ENCODE assay signal across 13 cellular contexts in the genomic region with DNA sequence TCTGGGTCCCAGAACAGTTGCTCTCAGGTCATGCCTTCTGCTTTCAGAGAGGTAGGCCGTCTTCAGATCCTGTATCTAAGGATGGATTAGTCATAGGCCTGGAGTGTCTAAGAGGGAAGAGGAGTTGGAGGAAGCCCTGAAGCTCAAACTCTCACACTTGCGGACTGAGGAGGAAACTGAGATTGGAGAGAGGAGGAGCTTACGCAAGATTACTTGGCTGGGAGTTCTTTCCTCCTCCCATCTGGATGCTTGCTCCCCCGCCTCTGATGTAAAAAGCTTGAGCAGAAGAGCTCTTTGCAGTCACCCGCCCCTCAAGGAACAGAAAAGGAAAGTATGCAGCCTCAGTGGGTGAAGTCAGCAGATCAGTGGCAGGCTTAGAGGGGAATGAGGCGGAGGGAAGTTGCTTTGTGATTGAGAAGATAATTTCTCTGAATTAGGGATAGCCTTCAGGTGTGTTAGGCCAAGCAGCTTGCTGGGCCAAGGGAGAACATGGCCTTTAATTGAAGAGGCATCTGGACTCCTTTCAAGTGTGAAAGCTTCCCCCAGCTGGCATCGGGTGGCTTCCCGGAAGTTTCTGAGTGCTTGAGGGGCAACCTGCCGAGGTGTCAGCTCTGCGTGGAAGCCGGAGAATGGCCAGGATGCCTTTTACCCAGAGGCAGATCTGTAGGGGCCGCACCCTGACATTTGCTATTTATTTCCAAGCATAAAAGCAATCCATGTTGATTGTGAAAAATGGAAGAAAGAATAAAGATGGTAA. TPM values are rescaled to one million over a fixed set of nuclear protein-coding genes. Genes with fewer than 3 reads are reported as not detected.
A peak's percentile ranks its signal among the peaks of the same experiment; 100 is the strongest.
DNase-seq lines count a peak whose midpoint lies in the region; ATAC-seq, FAIRE-seq and TF ChIP-seq lines count a peak whose summit lies in the region.
"Had no signal": no experiment of that assay in that cellular context is flagged by ENCODE, and none has a peak within 500 bp of the region (broad histone marks: within the 10 kb centered on the region; RNA-seq: fewer than 3 reads in every experiment).

No MANE protein-coding gene starts in this region.

- 44% methylated on average over 10 of the region's 12 CpGs for WGBS in HepG2 (ENCODE audit: low lambda C conversion rate)

- H3K9ac ChIP-seq in HepG2 (ENCODE audit: insufficient read depth, low read depth, low read length) = no peak overlapping the region

- BruUV-seq in HepG2 (replicated peaks; lab: Mats Ljungman, UMichigan) = no TSS peak

- H3K79me2 ChIP-seq in osteoblast (ENCODE audit: insufficient read depth, low read length) (no peaks in the 10 kb centered on the region), HepG2 (ENCODE audit: insufficient read depth, low read length) (no peaks in the 10 kb centered on the region)

- H3K27me3 ChIP-seq in osteoblast (ENCODE audit: insufficient read depth, low read length) = peaks cover 17% of the 10 kb centered on the region
- peaks cover 3% of the 10 kb centered on the region in 2 experiments; a peak in 4 of 5 replicates for H3K27me3 ChIP-seq in HepG2 (ENCODE audit: control insufficient read depth in 1 of 2, insufficient read depth in 2 of 2, low read length in 2 of 2)

- H3K4me2 ChIP-seq in osteoblast (ENCODE audit: insufficient read depth, low read length) = no peak overlapping the region
- no peak overlapping the region for H3K4me2 ChIP-seq in HepG2 (ENCODE audit: low read depth, low read length)

- TF ChIP-seq EP300 in HepG2 (IDR thresholded peaks at IDR 0.05; ENCODE audit: low read depth in 2 of 2, low read length in 2 of 2) (no peak), HepG2 (CRISPR knock-in tag; IDR thresholded peaks at IDR 0.05; ENCODE audit: borderline replicate concordance) (no peak)

- no peak overlapping the region for H2AFZ ChIP-seq in osteoblast (ENCODE audit: low read length)
- no peak overlapping the region for H2AFZ ChIP-seq in HepG2 (ENCODE audit: low read length)

- CTCF ChIA-PET in HepG2 (lab: Yijun Ruan, JAX; ENCODE audit: low intra/inter-chr PET ratio, low total read pairs) = no interaction called here

- TF ChIP-seq CTCF in osteoblast (IDR thresholded peaks at IDR 0.05; ENCODE audit: extremely low read depth, low read depth, low read length) (no peak), HepG2 (CRISPR knock-in tag; IDR thresholded peaks at IDR 0.05) (no peak)

- intact Hi-C loops in HepG2 (cut with micrococcal nuclease; ENCODE audit: unreplicated experiment) = no loop called here

- ATAC-seq in HepG2 (no peak), HG03175 (IDR thresholded peaks at IDR 0.05; ENCODE audit: unreplicated experiment) (no peak)
- ATAC-seq: natural killer cell had no signal

- DNase-seq in G401 (ENCODE audit: low spot score) (peak; percentile 59), NCI-H2171 treated with DMSO at 0.1 percent for 48 hours (lab: John Stamatoyannopoulos, UW) (peak; percentile 89), osteoblast (ENCODE audit: insufficient read length, low spot score, missing footprints) (peak; percentile 27), AG20443 (ENCODE audit: low spot score) (no peak), T-helper 2 cell (no peak), HepG2 (ENCODE audit: low spot score) (no peak)
- DNase-seq: natural killer cell; stimulated activated CD4-positive, alpha-beta T cell treated with anti-CD3 and anti-CD28 coated beads, Interleukin-4, amount 100 ng/mL, for 1 hour had no signal

- no peaks in the 10 kb centered on the region for H3K4me1 ChIP-seq in osteoblast (ENCODE audit: insufficient read depth, low read length)
- H3K4me1 ChIP-seq in HepG2 (ENCODE audit: insufficient read depth, low read length) = peaks cover 4% of the 10 kb centered on the region; the same call in 1 of the 2 replicates

- no peak for TF ChIP-seq POLR2A in HepG2 (IDR thresholded peaks at IDR 0.05; ENCODE audit: insufficient read depth in 1 of 2, low read depth in 2 of 2, low read length in 2 of 2)

- FAIRE-seq in HepG2 (lab: Jason Lieb, UNC) = no peak
- FAIRE-seq: D721Med, GM18507 had no signal

- H3K27ac ChIP-seq in cingulate gyrus (ENCODE audit: low read depth, low read length) (peak overlapping the region; percentile 44), osteoblast (ENCODE audit: low read depth, low read length) (no peak overlapping the region), HepG2 (ENCODE audit: extremely low read length, insufficient read depth, low read length) (no peak overlapping the region)
- H3K27ac ChIP-seq: VCaP had no signal

- H3K4me3 ChIP-seq in osteoblast (ENCODE audit: insufficient read depth, low read length) = no peak overlapping the region
- no peak overlapping the region for H3K4me3 ChIP-seq in HepG2 (replicated peaks in 1 of 3; ENCODE audit: insufficient read depth in 1 of 3, low read depth in 2 of 3, low read length in 3 of 3)

- in situ Hi-C loops in G401 (cut with HindIII; ENCODE audit: low sequenced_read_pairs) = no loop called here
- in situ Hi-C loops in HepG2 (cut with HindIII; ENCODE audit: extremely low pct_ligation_motif_present, low pct_unique_long_range_greater_than_20kb) = no loop called here

- no peaks in the 10 kb centered on the region for H3K36me3 ChIP-seq in osteoblast (ENCODE audit: insufficient read depth, low read length)
- no peaks in the 10 kb centered on the region for H3K36me3 ChIP-seq in HepG2 (replicated peaks in 1 of 2; ENCODE audit: control insufficient read depth in 1 of 2, insufficient read depth in 2 of 2, low read length in 2 of 2)

- H4K20me1 ChIP-seq in osteoblast (ENCODE audit: insufficient read depth, low read length) (no peaks in the 10 kb centered on the region), HepG2 (ENCODE audit: insufficient read depth, low read length) (no peaks in the 10 kb centered on the region)

- POLR2A ChIA-PET in HepG2 (lab: Yijun Ruan, JAX) = no interaction called here

- H3K9me3 ChIP-seq in osteoblast (ENCODE audit: low read depth, low read length) (no peaks in the 10 kb centered on the region), HepG2 (ENCODE audit: low read length) (no peaks in the 10 kb centered on the region)

- no peak for TF ChIP-seq RAD21 in HepG2 (CRISPR knock-in tag; IDR thresholded peaks at IDR 0.05)

RNA-seq across cellular contexts. Expression of a gene that starts 6.6 kb away (rescaled TPM):
- 8.4 and 13.2 TPM in 2 replicates for total RNA-seq in G401 (2014; rRNA removed; shearing (Covaris generic))
- total RNA-seq in osteoblast = 4.0 and 9.1 TPM in 2 replicates
- total RNA-seq in HepG2 (2016; rRNA removed; fragmentation: Illumina TruSeq; extraction: Trizol) = 0.08 and 0.11 TPM in 2 replicates
- not detected in 2 replicates for total RNA-seq in HepG2 (2016; cell fraction: cytosol; rRNA removed; fragmentation: Illumina TruSeq; extraction: Trizol; ENCODE audit: low read depth)
- 0.15 TPM in 1 of 2 replicates, not detected in the other for total RNA-seq in HepG2 (2016; cell fraction: insoluble cytoplasmic fraction; rRNA removed; fragmentation: Illumina TruSeq; extraction: Trizol)
- total RNA-seq in HepG2 (2016; cell fraction: membrane; rRNA removed; fragmentation: Illumina TruSeq; extraction: Trizol) = 0.10 TPM in 1 of 2 replicates, not detected in the other
- total RNA-seq in HepG2 (2016; cell fraction: nucleus; rRNA removed; fragmentation: Illumina TruSeq; extraction: Trizol) = 0.22 TPM in 1 of 2 replicates, not detected in the other
- not detected in 2 replicates for polyA plus RNA-seq in HepG2 (2011; rRNA removed)
- not detected in 2 replicates for polyA plus RNA-seq in HepG2 (2011; cell fraction: cytosol; rRNA removed)
- not detected in 2 replicates for polyA plus RNA-seq in HepG2 (2011; cell fraction: nucleus; rRNA removed)
- polyA plus RNA-seq in HepG2 (2012) = not detected in 2 replicates
- polyA plus RNA-seq in HepG2 (2016; cell fraction: cytosol; fragmentation: Illumina TruSeq; extraction: Trizol; ENCODE audit: low read depth) = not detected in 2 replicates
- polyA plus RNA-seq in HepG2 (2016; cell fraction: insoluble cytoplasmic fraction; fragmentation: Illumina TruSeq; extraction: Trizol; ENCODE audit: low read depth) = 0.11 TPM in 1 of 2 replicates, not detected in the other
- not detected in 2 replicates for polyA plus RNA-seq in HepG2 (2016; cell fraction: membrane; fragmentation: Illumina TruSeq; extraction: Trizol; ENCODE audit: low read depth)
- 0.17 TPM in 1 of 2 replicates, not detected in the other for polyA plus RNA-seq in HepG2 (2016; cell fraction: nucleus; fragmentation: Illumina TruSeq; extraction: Trizol; ENCODE audit: insufficient read depth, low read depth)
- 0.72 TPM in 1 of 2 replicates, not detected in the other for polyA minus RNA-seq in HepG2 (2011; rRNA and poly(A)+ RNA removed; ENCODE audit: low replicate concordance)
- not detected in 2 replicates for polyA minus RNA-seq in HepG2 (2011; cell fraction: cytosol; rRNA and poly(A)+ RNA removed)
- not detected in 2 replicates for polyA minus RNA-seq in HepG2 (2011; cell fraction: nucleus; rRNA and poly(A)+ RNA removed)
- total RNA-seq: natural killer cell had no signal

RNA-seq across cellular contexts. Expression of a gene that starts 41.5 kb away (rescaled TPM):
- 0.47 TPM in 1 of 2 replicates, not detected in the other for total RNA-seq in G401 (2014; rRNA removed; shearing (Covaris generic))
- total RNA-seq in osteoblast (under 0.01 and 0.29 TPM in 2 replicates), HepG2 (2016; rRNA removed; fragmentation: Illumina TruSeq; extraction: Trizol) (not detected in 2 replicates)
- total RNA-seq in HepG2 (2016; cell fraction: cytosol; rRNA removed; fragmentation: Illumina TruSeq; extraction: Trizol; ENCODE audit: low read depth) = not detected in 2 replicates
- total RNA-seq in HepG2 (2016; cell fraction: insoluble cytoplasmic fraction; rRNA removed; fragmentation: Illumina TruSeq; extraction: Trizol) = not detected in 2 replicates
- not detected in 2 replicates for total RNA-seq in HepG2 (2016; cell fraction: membrane; rRNA removed; fragmentation: Illumina TruSeq; extraction: Trizol)
- total RNA-seq in HepG2 (2016; cell fraction: nucleus; rRNA removed; fragmentation: Illumina TruSeq; extraction: Trizol) = not detected in 2 replicates
- 0.04 TPM in 1 of 2 replicates, not detected in the other for polyA plus RNA-seq in HepG2 (2011; rRNA removed)
- not detected in 2 replicates for polyA plus RNA-seq in HepG2 (2011; cell fraction: cytosol; rRNA removed)
- polyA plus RNA-seq in HepG2 (2011; cell fraction: nucleus; rRNA removed) = not detected in 2 replicates
- polyA plus RNA-seq in HepG2 (2012) = not detected in 2 replicates
- polyA plus RNA-seq in HepG2 (2016; cell fraction: cytosol; fragmentation: Illumina TruSeq; extraction: Trizol; ENCODE audit: low read depth) = not detected in 2 replicates
- polyA plus RNA-seq in HepG2 (2016; cell fraction: insoluble cytoplasmic fraction; fragmentation: Illumina TruSeq; extraction: Trizol; ENCODE audit: low read depth) = not detected in 2 replicates
- polyA plus RNA-seq in HepG2 (2016; cell fraction: membrane; fragmentation: Illumina TruSeq; extraction: Trizol; ENCODE audit: low read depth) = not detected in 2 replicates
- polyA plus RNA-seq in HepG2 (2016; cell fraction: nucleus; fragmentation: Illumina TruSeq; extraction: Trizol; ENCODE audit: insufficient read depth, low read depth) = not detected in 2 replicates
- polyA minus RNA-seq in HepG2 (2011; rRNA and poly(A)+ RNA removed; ENCODE audit: low replicate concordance) = not detected in 2 replicates
- not detected in 2 replicates for polyA minus RNA-seq in HepG2 (2011; cell fraction: cytosol; rRNA and poly(A)+ RNA removed)
- not detected in 2 replicates for polyA minus RNA-seq in HepG2 (2011; cell fraction: nucleus; rRNA and poly(A)+ RNA removed)
- total RNA-seq: natural killer cell had no signal

RNA-seq across cellular contexts. Expression of a gene that starts 48.3 kb away (rescaled TPM):
- not detected in 2 replicates for total RNA-seq in G401 (2014; rRNA removed; shearing (Covaris generic))
- total RNA-seq in osteoblast (not detected in 2 replicates), HepG2 (2016; rRNA removed; fragmentation: Illumina TruSeq; extraction: Trizol) (not detected in 2 replicates)
- not detected in 2 replicates for total RNA-seq in HepG2 (2016; cell fraction: cytosol; rRNA removed; fragmentation: Illumina TruSeq; extraction: Trizol; ENCODE audit: low read depth)
- total RNA-seq in HepG2 (2016; cell fraction: insoluble cytoplasmic fraction; rRNA removed; fragmentation: Illumina TruSeq; extraction: Trizol) = not detected in 2 replicates
- not detected in 2 replicates for total RNA-seq in HepG2 (2016; cell fraction: membrane; rRNA removed; fragmentation: Illumina TruSeq; extraction: Trizol)
- not detected in 2 replicates for total RNA-seq in HepG2 (2016; cell fraction: nucleus; rRNA removed; fragmentation: Illumina TruSeq; extraction: Trizol)
- polyA plus RNA-seq in HepG2 (2011; rRNA removed) = not detected in 2 replicates
- not detected in 2 replicates for polyA plus RNA-seq in HepG2 (2011; cell fraction: cytosol; rRNA removed)
- polyA plus RNA-seq in HepG2 (2011; cell fraction: nucleus; rRNA removed) = not detected in 2 replicates
- polyA plus RNA-seq in HepG2 (2012) = not detected in 2 replicates
- polyA plus RNA-seq in HepG2 (2016; cell fraction: cytosol; fragmentation: Illumina TruSeq; extraction: Trizol; ENCODE audit: low read depth) = not detected in 2 replicates
- polyA plus RNA-seq in HepG2 (2016; cell fraction: insoluble cytoplasmic fraction; fragmentation: Illumina TruSeq; extraction: Trizol; ENCODE audit: low read depth) = not detected in 2 replicates
- not detected in 2 replicates for polyA plus RNA-seq in HepG2 (2016; cell fraction: membrane; fragmentation: Illumina TruSeq; extraction: Trizol; ENCODE audit: low read depth)
- polyA plus RNA-seq in HepG2 (2016; cell fraction: nucleus; fragmentation: Illumina TruSeq; extraction: Trizol; ENCODE audit: insufficient read depth, low read depth) = not detected in 2 replicates
- polyA minus RNA-seq in HepG2 (2011; rRNA and poly(A)+ RNA removed; ENCODE audit: low replicate concordance) = not detected in 2 replicates
- polyA minus RNA-seq in HepG2 (2011; cell fraction: cytosol; rRNA and poly(A)+ RNA removed) = not detected in 2 replicates
- not detected in 2 replicates for polyA minus RNA-seq in HepG2 (2011; cell fraction: nucleus; rRNA and poly(A)+ RNA removed)
- total RNA-seq: natural killer cell had no signal

RNA-seq across cellular contexts. Expression of a gene that starts 52.4 kb away (rescaled TPM):
- 1.3 TPM in 1 of 2 replicates, not detected in the other for total RNA-seq in G401 (2014; rRNA removed; shearing (Covaris generic))
- total RNA-seq in osteoblast (273 and 932 TPM in 2 replicates), HepG2 (2016; rRNA removed; fragmentation: Illumina TruSeq; extraction: Trizol) (0.13 TPM in 1 of 2 replicates, not detected in the other)
- total RNA-seq in HepG2 (2016; cell fraction: cytosol; rRNA removed; fragmentation: Illumina TruSeq; extraction: Trizol; ENCODE audit: low read depth) = not detected in 2 replicates
- 0.17 TPM in 1 of 2 replicates, not detected in the other for total RNA-seq in HepG2 (2016; cell fraction: insoluble cytoplasmic fraction; rRNA removed; fragmentation: Illumina TruSeq; extraction: Trizol)
- not detected in 2 replicates for total RNA-seq in HepG2 (2016; cell fraction: membrane; rRNA removed; fragmentation: Illumina TruSeq; extraction: Trizol)
- total RNA-seq in HepG2 (2016; cell fraction: nucleus; rRNA removed; fragmentation: Illumina TruSeq; extraction: Trizol) = not detected in 2 replicates
- 0.09 and 0.17 TPM in 2 replicates for polyA plus RNA-seq in HepG2 (2011; rRNA removed)
- polyA plus RNA-seq in HepG2 (2011; cell fraction: cytosol; rRNA removed) = 0.13 TPM in 2 replicates
- 0.12 and 0.35 TPM in 2 replicates for polyA plus RNA-seq in HepG2 (2011; cell fraction: nucleus; rRNA removed)
- polyA plus RNA-seq in HepG2 (2012) = not detected in 2 replicates
- not detected in 2 replicates for polyA plus RNA-seq in HepG2 (2016; cell fraction: cytosol; fragmentation: Illumina TruSeq; extraction: Trizol; ENCODE audit: low read depth)
- not detected in 2 replicates for polyA plus RNA-seq in HepG2 (2016; cell fraction: insoluble cytoplasmic fraction; fragmentation: Illumina TruSeq; extraction: Trizol; ENCODE audit: low read depth)
- polyA plus RNA-seq in HepG2 (2016; cell fraction: membrane; fragmentation: Illumina TruSeq; extraction: Trizol; ENCODE audit: low read depth) = not detected in 2 replicates
- 0.41 TPM in 1 of 2 replicates, not detected in the other for polyA plus RNA-seq in HepG2 (2016; cell fraction: nucleus; fragmentation: Illumina TruSeq; extraction: Trizol; ENCODE audit: insufficient read depth, low read depth)
- polyA minus RNA-seq in HepG2 (2011; rRNA and poly(A)+ RNA removed; ENCODE audit: low replicate concordance) = not detected in 2 replicates
- not detected in 2 replicates for polyA minus RNA-seq in HepG2 (2011; cell fraction: cytosol; rRNA and poly(A)+ RNA removed)
- not detected in 2 replicates for polyA minus RNA-seq in HepG2 (2011; cell fraction: nucleus; rRNA and poly(A)+ RNA removed)

Comparison
In these comparisons a context has a peak if more than half of its experiments do, and no peak if none do; other contexts are left out.
1. DNase-seq: peak in G401 (single experiment), NCI-H2171 treated with DMSO at 0.1 percent for 48 hours (single experiment) and osteoblast (single experiment); none in AG20443 (single experiment), T-helper 2 cell (0 of 5) and HepG2 (single experiment).